In the genomic region with DNA sequence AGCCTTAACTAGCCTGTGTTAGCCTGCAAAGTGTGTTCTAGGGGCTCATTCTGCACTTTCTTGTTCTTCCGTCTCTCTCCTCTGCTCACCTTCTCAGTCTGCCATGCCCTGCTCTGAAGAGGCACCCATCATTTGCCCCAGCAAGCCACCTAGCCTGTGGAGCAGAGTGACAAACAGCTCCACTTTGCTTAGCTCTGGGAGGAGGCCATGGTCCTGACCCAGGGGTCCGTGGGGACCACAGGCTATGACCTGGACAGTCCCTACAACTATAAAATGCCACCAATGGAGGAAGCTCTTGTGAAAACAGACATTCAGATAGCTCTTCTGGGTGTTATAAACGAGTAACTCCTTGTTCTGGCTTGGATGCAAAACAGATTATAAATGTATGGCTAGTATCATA, we compare ENCODE assay signal across 35 cellular contexts.
DNase-seq lines count a peak whose midpoint lies in the region; FAIRE-seq and TF ChIP-seq lines count a peak whose summit lies in the region.
"Had no signal": no experiment of that assay in that cellular context is flagged by ENCODE, and none has a peak within 500 bp of the region (broad histone marks: within the 10 kb centered on the region; RNA-seq: fewer than 3 reads in every experiment).

No MANE protein-coding gene starts in this region.

- H3K79me2 ChIP-seq in H1 (ENCODE audit: control insufficient read depth in 1 of 2, insufficient read depth in 2 of 2, low read length in 2 of 2): no peaks in the 10 kb centered on the region
- H3K79me2 ChIP-seq in trophoblast cell (ENCODE audit: control insufficient read depth, insufficient read depth, low read length, poor library complexity): no peaks in the 10 kb centered on the region

- H3K36me3 ChIP-seq in H1 (ENCODE audit: control insufficient read depth in 2 of 4, insufficient read depth in 4 of 4, low read length in 3 of 4) (no peaks in the 10 kb centered on the region), trophoblast cell (ENCODE audit: control insufficient read depth in 1 of 2, insufficient read depth in 2 of 2, low read length in 2 of 2) (no peaks in the 10 kb centered on the region), ascending aorta (no peaks in the 10 kb centered on the region)
- H3K36me3 ChIP-seq: BE2C; BLaER1; BLaER1 treated with 17β-estradiol and CSF1 and Interleukin-3, amounts not matched to agents 10 nM and 100 nM had no signal

- H3K4me3 Mint-ChIP-seq in T-helper 1 cell treated with Interleukin-12 subunit alpha and Interleukin-12 subunit beta and Interleukin-4 antibody, amounts not matched to agents 30 μg/mL and 1 μg/mL, for 36 hours: no peak overlapping the region
- H3K4me3 Mint-ChIP-seq: B cell; CD14-positive monocyte; CD4-positive, alpha-beta memory T cell; CD4-positive, alpha-beta T cell; CD4-positive, CD25-positive, alpha-beta regulatory T cell; CD8-positive, alpha-beta T cell had no signal

- H3K56ac ChIP-seq in H1 (replicated peaks; ENCODE audit: insufficient read length, low read depth, low read length): no peak overlapping the region

- no peaks in the 10 kb centered on the region for H3K23me2 ChIP-seq in H1 (ENCODE audit: low read depth, low read length)

- H2BK120ac ChIP-seq in H1 (replicated peaks; ENCODE audit: low read depth, low read length): no peak overlapping the region
- H2BK120ac ChIP-seq in trophoblast cell (ENCODE audit: insufficient read depth, low read length, poor library complexity): no peak overlapping the region

- peaks cover 19% of the 10 kb centered on the region for H3K9me3 Mint-ChIP-seq in T-helper 1 cell treated with Interleukin-12 subunit alpha and Interleukin-12 subunit beta and Interleukin-4 antibody, amounts not matched to agents 30 μg/mL and 1 μg/mL, for 36 hours

- POLR2A ChIA-PET in H1 (lab: Charles Lee; ENCODE audit: partially characterized antibody): no interaction called here

- H3K18ac ChIP-seq in H1 (ENCODE audit: extremely low read depth, low read length) (peak overlapping the region; percentile 15; the same call in 1 of the 2 replicates), trophoblast cell (ENCODE audit: low read length) (no peak overlapping the region)

- no peak for TF ChIP-seq POLR2A in H1 (IDR thresholded peaks at IDR 0.05; ENCODE audit: control extremely low read depth in 1 of 2, low read depth in 2 of 2, low read length in 2 of 2)

- H3K23ac ChIP-seq in H1 (ENCODE audit: insufficient read length) (no peak overlapping the region), trophoblast cell (ENCODE audit: low read length) (peak overlapping the region; percentile 10)

- TF ChIP-seq CTCF in H1 (IDR thresholded peaks at IDR 0.05; ENCODE audit: control extremely low read depth in 1 of 3, insufficient read depth in 1 of 3, low read depth in 1 of 3, low read length in 3 of 3) (no peak), ascending aorta (IDR thresholded peaks at IDR 0.05) (no peak)

- H4K12ac ChIP-seq in trophoblast cell (ENCODE audit: low read depth, low read length): no peak overlapping the region

- H3K27ac Mint-ChIP-seq in T-helper 1 cell treated with Interleukin-12 subunit alpha and Interleukin-12 subunit beta and Interleukin-4 antibody, amounts not matched to agents 30 μg/mL and 1 μg/mL, for 36 hours: peak overlapping the region; percentile 38
- H3K27ac Mint-ChIP-seq: B cell; CD14-positive monocyte; CD4-positive, alpha-beta memory T cell; CD4-positive, alpha-beta T cell; CD4-positive, CD25-positive, alpha-beta regulatory T cell; CD8-positive, alpha-beta memory T cell; CD8-positive, alpha-beta T cell had no signal

- DNase-seq in T-helper 1 cell: no peak
- DNase-seq in H1 (ENCODE audit: low read depth in 1 of 2, low spot score in 2 of 2): no peak
- DNase-seq in trophoblast cell: no peak
- no peak for DNase-seq in foreskin melanocyte
- DNase-seq in ascending aorta (ENCODE audit: low spot score in 2 of 2): no peak
- DNase-seq: 8988T; ACHN; AML-193; BE2C; C1 segment of cervical spinal cord; Caco-2; Calu3; CD4-positive, alpha-beta T cell; CD4-positive, CD25-positive, alpha-beta regulatory T cell; CD8-positive, alpha-beta memory T cell; CD8-positive, alpha-beta T cell; COR-L47; DMS 273 treated with DMSO at 0.1 percent for 48 hours; DMS153; DMS53; DMS79; DMS79 treated with DMSO at 0.1 percent for 48 hours; DND-41; EL had no signal

- H3K9me3 ChIP-seq in H1 (ENCODE audit: insufficient read depth in 2 of 2, low read depth in 1 of 2, low read length in 1 of 2) (no peaks in the 10 kb centered on the region; a peak in 1 of 4 replicates), trophoblast cell (ENCODE audit: insufficient read depth, low read depth, low read length) (peaks cover 2% of the 10 kb centered on the region), ascending aorta (no peaks in the 10 kb centered on the region)
- H3K9me3 ChIP-seq: A549, BE2C, Caco-2 had no signal

- peak overlapping the region; percentile 9 for H4K5ac ChIP-seq in H1 (ENCODE audit: insufficient read length, low read depth, low read length)

- H2BK12ac ChIP-seq in H1 (ENCODE audit: low read depth, low read length) (no peak overlapping the region), trophoblast cell (ENCODE audit: low read length) (no peak overlapping the region)

- CTCF ChIA-PET in H1 (lab: Charles Lee; ENCODE audit: partially characterized antibody): no interaction called here

- H2AK5ac ChIP-seq in H1 (ENCODE audit: low read depth, low read length) (no peak overlapping the region), trophoblast cell (ENCODE audit: low read length) (no peak overlapping the region)

- no peak overlapping the region for H2BK20ac ChIP-seq in H1 (ENCODE audit: low read length)

- no peaks in the 10 kb centered on the region for H3K27me3 ChIP-seq in H1 (replicated peaks in 1 of 4; ENCODE audit: control insufficient read depth in 3 of 4, extremely low read depth in 1 of 4, insufficient read depth in 3 of 4, low read length in 3 of 4)
- no peaks in the 10 kb centered on the region for H3K27me3 ChIP-seq in trophoblast cell (ENCODE audit: insufficient read depth, low read length)
- no peaks in the 10 kb centered on the region for H3K27me3 ChIP-seq in ascending aorta
- H3K27me3 ChIP-seq: BE2C; BLaER1; BLaER1 treated with 17β-estradiol and CSF1 and Interleukin-3, amounts not matched to agents 10 nM and 100 nM had no signal

- H3K9ac ChIP-seq in H1 (replicated peaks in 1 of 4; ENCODE audit: extremely low read depth in 1 of 4, low read depth in 3 of 4, low read length in 3 of 4) (no peak overlapping the region), trophoblast cell (ENCODE audit: low read length) (no peak overlapping the region)
- H3K9ac ChIP-seq: BLaER1; BLaER1 treated with 17β-estradiol and CSF1 and Interleukin-3, amounts not matched to agents 10 nM and 100 nM had no signal

- H3K4ac ChIP-seq in H1 (replicated peaks; ENCODE audit: insufficient read length, low read depth, low read length): no peak overlapping the region
- H3K4ac ChIP-seq in trophoblast cell (ENCODE audit: low read depth, low read length): no peak overlapping the region

- no peak for FAIRE-seq in H1 (lab: Jason Lieb, UNC)
- FAIRE-seq: A204.1, A549, D721Med had no signal

- H3K27ac ChIP-seq in H1 (ENCODE audit: low read depth, low read length) (no peak overlapping the region), trophoblast cell (ENCODE audit: low read depth, low read length) (no peak overlapping the region), ascending aorta (no peak overlapping the region)
- H3K27ac ChIP-seq: 22Rv1; A549; BLaER1; BLaER1 treated with 17β-estradiol and CSF1 and Interleukin-3, amounts not matched to agents 10 nM and 100 nM; C4-2B had no signal

- no peaks in the 10 kb centered on the region for H3K4me1 Mint-ChIP-seq in T-helper 1 cell treated with Interleukin-12 subunit alpha and Interleukin-12 subunit beta and Interleukin-4 antibody, amounts not matched to agents 30 μg/mL and 1 μg/mL, for 36 hours (ENCODE audit: low read depth)
- H3K4me1 Mint-ChIP-seq: B cell; CD14-positive monocyte; CD4-positive, alpha-beta memory T cell; CD4-positive, CD25-positive, alpha-beta regulatory T cell; CD8-positive, alpha-beta memory T cell had no signal

- no peaks in the 10 kb centered on the region for H3K36me3 Mint-ChIP-seq in T-helper 1 cell treated with Interleukin-12 subunit alpha and Interleukin-12 subunit beta and Interleukin-4 antibody, amounts not matched to agents 30 μg/mL and 1 μg/mL, for 36 hours (ENCODE audit: low read depth)
- H3K36me3 Mint-ChIP-seq: CD14-positive monocyte; CD4-positive, alpha-beta memory T cell; CD4-positive, CD25-positive, alpha-beta regulatory T cell; CD8-positive, alpha-beta memory T cell; CD8-positive, alpha-beta T cell had no signal

- no peaks in the 10 kb centered on the region for H4K20me1 ChIP-seq in H1 (replicated peaks in 1 of 2; ENCODE audit: control insufficient read depth in 1 of 2, insufficient read depth in 2 of 2, low read length in 2 of 2)
- H4K20me1 ChIP-seq: BLaER1; BLaER1 treated with 17β-estradiol and CSF1 and Interleukin-3, amounts not matched to agents 10 nM and 100 nM had no signal

- intact Hi-C loops in ascending aorta (cut with DNase I): no loop called here

- no peak overlapping the region for H2BK15ac ChIP-seq in H1 (ENCODE audit: low read length)

- no peak for TF ChIP-seq RAD21 in H1 (IDR thresholded peaks at IDR 0.05 in 1 of 2, conservative IDR thresholded peaks at IDR 0.05 in 1 of 2; ENCODE audit: low read depth in 2 of 2, low read length in 2 of 2)

- H4K8ac ChIP-seq in H1 (ENCODE audit: extremely low read depth, insufficient read depth, low read length) (no peak overlapping the region), trophoblast cell (ENCODE audit: low read depth, low read length) (no peak overlapping the region)

- H3K14ac ChIP-seq in H1 (ENCODE audit: insufficient read length) (no peak overlapping the region), trophoblast cell (ENCODE audit: low read length) (no peak overlapping the region)

- H3K4me3 ChIP-seq in H1 (ENCODE audit: extremely low read depth in 1 of 4, insufficient read depth in 2 of 4, low read depth in 3 of 4, low read length in 4 of 4) (no peak overlapping the region), trophoblast cell (ENCODE audit: low read depth, low read length) (no peak overlapping the region), ascending aorta (no peak overlapping the region)
- H3K4me3 ChIP-seq: A549; BLaER1; BLaER1 treated with 17β-estradiol and CSF1 and Interleukin-3, amounts not matched to agents 10 nM and 100 nM had no signal

- 90% methylated on average over 3 of the region's 3 CpGs; no CpG with 5 or more reads in 1 of the 2 experiments for WGBS in H1 (ENCODE audit: extremely low coverage in 1 of 2, insufficient coverage in 1 of 2, insufficient read length in 1 of 2, insufficient replicate concordance in 2 of 2, low coverage in 1 of 2, low lambda C conversion rate in 2 of 2, missing lambda C conversion rate in 1 of 2), 2 experiments
- no CpG with 5 or more reads among the region's 3 CpGs for WGBS in trophoblast cell (ENCODE audit: extremely low coverage, insufficient coverage, insufficient read length)

- H3K4me1 ChIP-seq in H1 (replicated peaks in 1 of 4; ENCODE audit: control insufficient read depth in 3 of 4, insufficient read depth in 4 of 4, low read length in 3 of 4) (peaks cover 0 to 6% (median 3%) of the 10 kb centered on the region in 4 experiments; a peak in 2 of 7 replicates), trophoblast cell (ENCODE audit: control insufficient read depth in 1 of 2, insufficient read depth in 2 of 2, low read length in 2 of 2) (no peaks in the 10 kb centered on the region), ascending aorta (no peaks in the 10 kb centered on the region)
- H3K4me1 ChIP-seq: A549; BE2C; BLaER1; BLaER1 treated with 17β-estradiol and CSF1 and Interleukin-3, amounts not matched to agents 10 nM and 100 nM; Caco-2 had no signal

- no peaks in the 10 kb centered on the region for H3K27me3 Mint-ChIP-seq in T-helper 1 cell treated with Interleukin-12 subunit alpha and Interleukin-12 subunit beta and Interleukin-4 antibody, amounts not matched to agents 30 μg/mL and 1 μg/mL, for 36 hours (ENCODE audit: low read depth)
- H3K27me3 Mint-ChIP-seq: B cell; CD4-positive, alpha-beta memory T cell; CD4-positive, alpha-beta T cell; CD4-positive, CD25-positive, alpha-beta regulatory T cell; CD8-positive, alpha-beta memory T cell had no signal

- no peak for TF ChIP-seq EP300 in H1 (IDR thresholded peaks at IDR 0.05; ENCODE audit: borderline replicate concordance in 1 of 2, low read depth in 2 of 2, low read length in 2 of 2)

- peak overlapping the region; percentile 10; the same call in 1 of the 2 replicates for H2BK5ac ChIP-seq in H1 (ENCODE audit: low read depth, low read length)
- no peak overlapping the region for H2BK5ac ChIP-seq in trophoblast cell (ENCODE audit: low read depth, low read length, poor library complexity)

- no peak overlapping the region for H2AFZ ChIP-seq in H1 (ENCODE audit: low read length)
- no peak overlapping the region for H2AFZ ChIP-seq in trophoblast cell (ENCODE audit: insufficient read depth, low read length, poor library complexity)

- no peak overlapping the region for H4K91ac ChIP-seq in H1 (replicated peaks; ENCODE audit: insufficient read length, low read length)
- no peak overlapping the region for H4K91ac ChIP-seq in trophoblast cell (ENCODE audit: low read depth, low read length)

- H3K4me2 ChIP-seq in H1 (ENCODE audit: insufficient read depth in 1 of 2, low read depth in 2 of 2, low read length in 2 of 2) (no peak overlapping the region), trophoblast cell (ENCODE audit: low read length) (no peak overlapping the region)
- H3K4me2 ChIP-seq: A549; BLaER1; BLaER1 treated with 17β-estradiol and CSF1 and Interleukin-3, amounts not matched to agents 10 nM and 100 nM had no signal

- H3K79me1 ChIP-seq in H1 (ENCODE audit: low read depth, low read length) (no peaks in the 10 kb centered on the region), trophoblast cell (ENCODE audit: low read length) (no peaks in the 10 kb centered on the region)
